Comparison of ENCODE assay signal across 8 cellular contexts in the genomic region with DNA sequence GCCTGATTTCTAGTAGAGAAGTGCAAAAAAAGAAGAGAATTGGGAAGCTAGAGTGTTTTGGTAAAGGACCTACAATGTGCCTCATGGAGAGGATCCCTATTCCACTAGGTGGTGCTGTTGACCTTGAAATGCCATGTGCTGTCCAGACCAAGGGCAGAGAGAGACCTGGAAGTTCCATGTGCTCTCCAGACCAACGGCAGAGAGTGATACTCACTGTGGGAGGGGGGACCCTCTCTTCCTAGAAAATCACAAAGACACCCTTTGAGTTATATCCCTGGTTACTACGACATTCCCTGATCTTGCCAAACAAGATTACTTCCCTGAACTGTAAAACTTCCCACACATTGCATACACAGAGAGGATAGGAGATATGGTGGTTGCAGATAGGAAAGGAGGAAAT.
A peak's percentile ranks its signal among the peaks of the same experiment; 100 is the strongest.
DNase-seq lines count a peak whose midpoint lies in the region.

No MANE protein-coding gene starts in this region.

- no peaks in the 10 kb centered on the region for H3K27me3 ChIP-seq in HAP-1 (ENCODE audit: low read depth)

- H3K9me3 ChIP-seq in HAP-1: no peaks in the 10 kb centered on the region

- H3K4me3 ChIP-seq in HAP-1: no peak overlapping the region

- in situ Hi-C loops in HAP-1 (cut with MboI; ENCODE audit: low sequenced_read_pairs): loop anchor here (25.0 kb wide), 2 partner anchors 310 to 1065 kb away; no protein-coding TSS in a partner anchor

- H3K36me3 ChIP-seq in HAP-1 (replicated peaks): no peaks in the 10 kb centered on the region

- DNase-seq in NCI-H2081 (lab: John Stamatoyannopoulos, UW) (peak; percentile 25 to 70), NCI-H2081 treated with DMSO at 0.1 percent for 48 hours (lab: John Stamatoyannopoulos, UW) (no peak), HAP-1 (ENCODE audit: low spot score in 2 of 2) (peak; percentile 58 to 85), NCI-H82 treated with DMSO at 0.1 percent for 48 hours (lab: John Stamatoyannopoulos, UW; ENCODE audit: unreplicated experiment) (peak; percentile 41), dermis microvascular lymphatic vessel endothelial cell (ENCODE audit: low read depth in 2 of 2) (peak; percentile 37 to 63), HuH-7.5 (ENCODE audit: low spot score) (no peak), mesenteric fat pad (ENCODE audit: low spot score) (no peak)
- peak; percentile 31 for DNase-seq in stimulated activated CD8-positive, alpha-beta memory T cell treated with anti-CD3 and anti-CD28 coated beads, Interleukin-4, amount 100 ng/mL, for 48 hours

- H3K4me1 ChIP-seq in HAP-1: peaks cover 4% of the 10 kb centered on the region

Comparison
In these comparisons a context has a peak if more than half of its experiments do, and no peak if none do; other contexts are left out.
1. DNase-seq: peak in NCI-H2081 (2 of 2), HAP-1 (2 of 2), NCI-H82 treated with DMSO at 0.1 percent for 48 hours (single experiment), dermis microvascular lymphatic vessel endothelial cell (2 of 2) and stimulated activated CD8-positive, alpha-beta memory T cell treated with anti-CD3 and anti-CD28 coated beads, Interleukin-4, amount 100 ng/mL, for 48 hours (single experiment); none in NCI-H2081 treated with DMSO at 0.1 percent for 48 hours (single experiment), HuH-7.5 (single experiment) and mesenteric fat pad (single experiment).